In genomic region chrX:85955510-85955909, GRCh38 we compare ENCODE assay signal across 29 cellular contexts.
"Had no signal": no experiment of that assay in that cellular context is flagged by ENCODE, and none has a peak within 500 bp of the region (broad histone marks: within the 10 kb centered on the region; RNA-seq: fewer than 3 reads in every experiment).

No MANE protein-coding gene starts in this region.

- H3K9ac ChIP-seq: parathyroid adenoma had no signal

- H3K4me3 Mint-ChIP-seq: naive thymus-derived CD8-positive, alpha-beta T cell; nephron progenitor cell; neural crest cell; stimulated activated effector memory CD8-positive, alpha-beta T cell treated with anti-CD3 and anti-CD28 coated beads, Interleukin-12 subunit alpha, Interleukin-12 subunit beta, amount 100 ng/mL, for 72 hours; stimulated activated naive B cell treated with anti-CD40 and anti-IgM and Interleukin-4, amounts not matched to agents 10 μg/mL and 1 μg/mL and 100 μg/mL, for 72 hours; stimulated activated naive CD8-positive, alpha-beta T cell treated with anti-CD3 and anti-CD28 coated beads, Interleukin-15, Interleukin-2, amounts not matched to agents 100 ng/mL and 50 ng/mL, for 24 hours had no signal

- ATAC-seq: naive thymus-derived CD8-positive, alpha-beta T cell; psoas muscle; right cardiac atrium; right lobe of liver; stimulated activated effector memory CD8-positive, alpha-beta T cell treated with anti-CD3 and anti-CD28 coated beads, Interleukin-12 subunit alpha, Interleukin-12 subunit beta, amount 100 ng/mL, for 72 hours; stimulated activated naive B cell treated with anti-CD40 and anti-IgM and Interleukin-4, amounts not matched to agents 10 μg/mL and 1 μg/mL and 100 μg/mL, for 72 hours had no signal

- H3K27ac ChIP-seq: ovary, parathyroid adenoma, psoas muscle, right lobe of liver, sigmoid colon, stomach, thoracic aorta, thyroid gland, tibial nerve, upper lobe of left lung, vagina had no signal

- H3K9me3 ChIP-seq: ovary, psoas muscle, right lobe of liver, sigmoid colon, thoracic aorta, thyroid gland, upper lobe of left lung, vagina had no signal

- H2AFZ ChIP-seq: parathyroid adenoma had no signal

- H3K27me3 ChIP-seq: ovary, right lobe of liver, sigmoid colon, stomach, thyroid gland, tibial nerve, upper lobe of left lung, vagina had no signal

- FAIRE-seq: small intestine, urothelium cell line had no signal

- H3K79me2 ChIP-seq: parathyroid adenoma had no signal

- H3K4me3 ChIP-seq: ovary, psoas muscle, right lobe of liver, sigmoid colon, stomach, thoracic aorta, thyroid gland, tibial nerve, upper lobe of left lung, vagina had no signal

- H3K4me1 ChIP-seq: parathyroid adenoma, psoas muscle, right lobe of liver, sigmoid colon, stomach, thyroid gland, tibial nerve, upper lobe of left lung, vagina had no signal

- H3K4me1 Mint-ChIP-seq: nephron progenitor cell; neural crest cell; stimulated activated effector memory CD8-positive, alpha-beta T cell treated with anti-CD3 and anti-CD28 coated beads, Interleukin-12 subunit alpha, Interleukin-12 subunit beta, amount 100 ng/mL, for 72 hours; stimulated activated naive B cell treated with anti-CD40 and anti-IgM and Interleukin-4, amounts not matched to agents 10 μg/mL and 1 μg/mL and 100 μg/mL, for 72 hours had no signal

- H3K27me3 Mint-ChIP-seq: naive thymus-derived CD8-positive, alpha-beta T cell; progenitor cell of endocrine pancreas; stimulated activated naive B cell treated with anti-CD40 and anti-IgM and Interleukin-4, amounts not matched to agents 10 μg/mL and 1 μg/mL and 100 μg/mL, for 72 hours; stimulated activated naive CD8-positive, alpha-beta T cell treated with anti-CD3 and anti-CD28 coated beads, Interleukin-15, Interleukin-2, amounts not matched to agents 100 ng/mL and 50 ng/mL, for 24 hours had no signal

- H3K27ac Mint-ChIP-seq: naive thymus-derived CD8-positive, alpha-beta T cell; nephron progenitor cell; progenitor cell of endocrine pancreas; stimulated activated effector memory CD8-positive, alpha-beta T cell treated with anti-CD3 and anti-CD28 coated beads, Interleukin-12 subunit alpha, Interleukin-12 subunit beta, amount 100 ng/mL, for 72 hours; stimulated activated naive B cell treated with anti-CD40 and anti-IgM and Interleukin-4, amounts not matched to agents 10 μg/mL and 1 μg/mL and 100 μg/mL, for 72 hours; stimulated activated naive CD8-positive, alpha-beta T cell treated with anti-CD3 and anti-CD28 coated beads, Interleukin-15, Interleukin-2, amounts not matched to agents 100 ng/mL and 50 ng/mL, for 24 hours had no signal

- H3K36me3 ChIP-seq: ovary, right lobe of liver, sigmoid colon, thyroid gland, vagina had no signal

- DNase-seq: naive thymus-derived CD8-positive, alpha-beta T cell; nephron progenitor cell; occipital lobe; ovary; posterior cingulate gyrus; psoas muscle; right cardiac atrium; right lobe of liver; sigmoid colon; small intestine; stimulated activated CD4-positive, alpha-beta T cell treated with anti-CD3 and anti-CD28 coated beads, Interleukin-15, amount 100 ng/mL, for 24 hours; stimulated activated CD4-positive, alpha-beta T cell treated with anti-CD3 and anti-CD28 coated beads, Interleukin-2, amount 100 ng/mL, for 24 hours; stimulated activated CD4-positive, alpha-beta T cell treated with anti-CD3 and anti-CD28 coated beads, Interleukin-2, amount 100 ng/mL, for 48 hours; stimulated activated CD4-positive, alpha-beta T cell treated with anti-CD3 and anti-CD28 coated beads, Interleukin-4, amount 100 ng/mL, for 24 hours; stimulated activated naive B cell treated with anti-CD40 and anti-IgM and Interleukin-4, amounts not matched to agents 10 μg/mL and 1 μg/mL and 100 μg/mL, for 72 hours; stimulated activated naive CD4-positive, alpha-beta T cell treated with Interleukin-2 at 50 U/mL for 16 hours; stomach; thyroid gland; trophoblast cell; upper lobe of left lung had no signal
